Comparison of ENCODE assay signal across 15 cellular contexts in genomic region chr11:67387074-67387473, GRCh38. TPM values are rescaled to one million over a fixed set of nuclear protein-coding genes. Genes with fewer than 3 reads are reported as not detected.
DNase-seq lines count a peak whose midpoint lies in the region; ATAC-seq and TF ChIP-seq lines count a peak whose summit lies in the region.
"Had no signal": no experiment of that assay in that cellular context is flagged by ENCODE, and none has a peak within 500 bp of the region (broad histone marks: within the 10 kb centered on the region; RNA-seq: fewer than 3 reads in every experiment).

No MANE protein-coding gene starts in this region.

- ATAC-seq in central memory CD8-positive, alpha-beta T cell (replicated peaks; ENCODE audit: extremely low read depth, poor library complexity, severe bottlenecking) = no peak
- no peak for ATAC-seq in stimulated activated naive CD8-positive, alpha-beta T cell treated with anti-CD3 and anti-CD28 coated beads, Interleukin-15, amount 100 ng/mL, for 72 hours
- ATAC-seq: GM12878 had no signal

- H3K4me3 Mint-ChIP-seq in Calu3 (ENCODE audit: low read depth, unreplicated experiment) = no peak overlapping the region
- no peak overlapping the region for H3K4me3 Mint-ChIP-seq in central memory CD8-positive, alpha-beta T cell
- no peak overlapping the region for H3K4me3 Mint-ChIP-seq in stimulated activated naive CD8-positive, alpha-beta T cell treated with anti-CD3 and anti-CD28 coated beads, Interleukin-15, amount 100 ng/mL, for 72 hours

- no peaks in the 10 kb centered on the region for H3K27me3 Mint-ChIP-seq in Calu3 (ENCODE audit: unreplicated experiment)
- no peaks in the 10 kb centered on the region for H3K27me3 Mint-ChIP-seq in central memory CD8-positive, alpha-beta T cell
- H3K27me3 Mint-ChIP-seq in stimulated activated naive CD8-positive, alpha-beta T cell treated with anti-CD3 and anti-CD28 coated beads, Interleukin-15, amount 100 ng/mL, for 72 hours = peaks cover 10% of the 10 kb centered on the region
- H3K27me3 Mint-ChIP-seq: IgD-negative memory B cell had no signal

- intact Hi-C loops in Calu3 (cut with micrococcal nuclease; ENCODE audit: unreplicated experiment) = loop anchor here (10.0 kb wide), 1 partner anchor 122 kb away; the partner anchor contains the start of gene GRK2

- peak overlapping the region; percentile 68 for H3K27ac Mint-ChIP-seq in Calu3 (ENCODE audit: unreplicated experiment)
- H3K27ac Mint-ChIP-seq in central memory CD8-positive, alpha-beta T cell (ENCODE audit: low read depth) = peak overlapping the region; percentile 49
- no peak overlapping the region for H3K27ac Mint-ChIP-seq in stimulated activated naive CD8-positive, alpha-beta T cell treated with anti-CD3 and anti-CD28 coated beads, Interleukin-15, amount 100 ng/mL, for 72 hours

- peaks cover 34% of the 10 kb centered on the region for H3K4me1 Mint-ChIP-seq in Calu3 (ENCODE audit: low read depth, unreplicated experiment)
- peaks cover 33% of the 10 kb centered on the region for H3K4me1 Mint-ChIP-seq in central memory CD8-positive, alpha-beta T cell
- H3K4me1 Mint-ChIP-seq in stimulated activated naive CD8-positive, alpha-beta T cell treated with anti-CD3 and anti-CD28 coated beads, Interleukin-15, amount 100 ng/mL, for 72 hours = peaks cover 38% of the 10 kb centered on the region

- TF ChIP-seq CTCF in Calu3 (IDR thresholded peaks at IDR 0.05; ENCODE audit: unreplicated experiment) = no peak

- peaks cover 27% of the 10 kb centered on the region for H3K36me3 Mint-ChIP-seq in Calu3 (ENCODE audit: insufficient read depth, unreplicated experiment)
- H3K36me3 Mint-ChIP-seq in central memory CD8-positive, alpha-beta T cell (ENCODE audit: insufficient read depth) = peaks cover 11% of the 10 kb centered on the region
- H3K36me3 Mint-ChIP-seq: IgD-negative memory B cell had no signal

- CTCF ChIA-PET in Calu3 (lab: Charles Lee) = interaction anchor here (0.7 to 1.1 kb wide), 2 partner anchors 9 to 34 kb away, joined by 5 read pairs; no protein-coding TSS in a partner anchor

- BruUV-seq in Calu3 (replicated peaks; lab: Mats Ljungman, UMichigan) = no TSS peak

- no peaks in the 10 kb centered on the region for H3K9me3 Mint-ChIP-seq in Calu3 (ENCODE audit: low read depth, unreplicated experiment)
- H3K9me3 Mint-ChIP-seq in central memory CD8-positive, alpha-beta T cell = no peaks in the 10 kb centered on the region
- H3K9me3 Mint-ChIP-seq in stimulated activated naive CD8-positive, alpha-beta T cell treated with anti-CD3 and anti-CD28 coated beads, Interleukin-15, amount 100 ng/mL, for 72 hours = no peaks in the 10 kb centered on the region
- H3K9me3 Mint-ChIP-seq: IgD-negative memory B cell had no signal

- DNase-seq in Calu3 (no peak), Kasumi-1 (lab: John Stamatoyannopoulos, UW) (peak; percentile 32 to 41), pons (ENCODE audit: low spot score) (peak; percentile 23), NCI-H128 (lab: John Stamatoyannopoulos, UW; ENCODE audit: unreplicated experiment) (no peak)
- no peak for DNase-seq in central memory CD8-positive, alpha-beta T cell (ENCODE audit: low spot score in 2 of 2)
- no peak for DNase-seq in stimulated activated naive CD8-positive, alpha-beta T cell treated with anti-CD3 and anti-CD28 coated beads, Interleukin-15, amount 100 ng/mL, for 72 hours
- DNase-seq in stimulated activated CD8-positive, alpha-beta memory T cell treated with anti-CD3 and anti-CD28 coated beads, Interleukin-4, amount 100 ng/mL, for 48 hours = no peak
- DNase-seq: Caco-2, DMS53, NCI-H1092, NCI-H1694, NCI-H69, SHP77 treated with DMSO at 0.1 percent for 48 hours had no signal

RNA-seq across cellular contexts. Expression of gene RAD9A, which starts 4.7 kb away (rescaled TPM):
- total RNA-seq in Calu3 (2022) = 26.9 and 38.6 TPM in 2 replicates

RNA-seq across cellular contexts. Expression of gene CLCF1, which starts 13.7 kb away (rescaled TPM):
- total RNA-seq in Calu3 (2022) = 7.1 and 7.5 TPM in 2 replicates

RNA-seq across cellular contexts. Expression of gene PPP1CA, which starts 14.6 kb away (rescaled TPM):
- total RNA-seq in Calu3 (2022) = 179 and 180 TPM in 2 replicates

RNA-seq across cellular contexts. Expression of gene TBC1D10C, which starts 16.8 kb away (rescaled TPM):
- not detected in 2 replicates for total RNA-seq in Calu3 (2022)
- total RNA-seq: Caco-2 had no signal

RNA-seq across cellular contexts. Expression of gene CARNS1, which starts 28.4 kb away (rescaled TPM):
- 0.10 TPM in 1 of 2 replicates, not detected in the other for total RNA-seq in Calu3 (2022)

Comparison
In these comparisons a context has a peak if more than half of its experiments do, and no peak if none do; other contexts are left out.
1. DNase-seq: peak in Kasumi-1 (2 of 2) and pons (single experiment); none in Calu3 (single experiment), central memory CD8-positive, alpha-beta T cell (0 of 2), NCI-H128 (single experiment), stimulated activated naive CD8-positive, alpha-beta T cell treated with anti-CD3 and anti-CD28 coated beads, Interleukin-15, amount 100 ng/mL, for 72 hours (0 of 2) and stimulated activated CD8-positive, alpha-beta memory T cell treated with anti-CD3 and anti-CD28 coated beads, Interleukin-4, amount 100 ng/mL, for 48 hours (single experiment).
2. H3K27ac Mint-ChIP-seq: peak in Calu3 (single experiment) and central memory CD8-positive, alpha-beta T cell (single experiment); none in stimulated activated naive CD8-positive, alpha-beta T cell treated with anti-CD3 and anti-CD28 coated beads, Interleukin-15, amount 100 ng/mL, for 72 hours (0 of 2).